4 cellular contexts compared by ENCODE assay signal in the genomic region with DNA sequence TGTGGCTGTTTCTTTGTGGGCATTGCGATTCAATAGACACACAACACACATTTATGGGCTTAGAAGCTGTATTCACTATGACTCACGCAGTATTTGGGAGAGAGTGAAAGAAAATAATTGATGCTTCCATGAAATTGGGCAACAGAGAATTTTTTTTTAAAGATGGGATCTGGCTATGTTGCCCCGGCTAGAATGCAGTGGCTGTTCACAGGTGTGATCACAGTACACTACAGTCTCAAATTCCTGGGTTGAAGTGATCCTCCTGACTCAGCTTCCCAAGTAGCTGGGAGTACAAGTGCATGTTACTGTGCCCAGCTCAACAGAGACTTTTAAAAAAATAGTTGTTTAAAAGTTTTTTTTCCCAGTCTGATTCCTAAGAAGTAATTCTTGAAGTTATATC.
TF ChIP-seq lines count a peak whose summit lies in the region.

No MANE protein-coding gene starts in this region.

TF ChIP-seq in HEK293, 187 proteins besides CTCF, POLR2A, EP300 and RAD21:
- TF ChIP-seq ZNF121 (tag by site-specific recombination; IDR thresholded peaks at IDR 0.05) = peak; percentile 53; the same call in 1 of the 2 replicates
- TF ChIP-seq PATZ1 (tag by site-specific recombination; IDR thresholded peaks at IDR 0.05) = no peak

TF ChIP-seq in WTC11, 78 proteins besides CTCF, POLR2A, EP300 and RAD21:
- TF ChIP-seq CBFB (CRISPR knock-in tag; IDR thresholded peaks at IDR 0.05; ENCODE audit: low read depth) = no peak
- TF ChIP-seq ZNF121 (CRISPR knock-in tag; IDR thresholded peaks at IDR 0.05) = peak; percentile 80; the same call in 1 of the 2 replicates
TF ChIP-seq in WTC11: peak in this region for 1.

TF ChIP-seq in K562, 482 proteins besides CTCF, POLR2A, EP300 and RAD21:
- TF ChIP-seq RBM25 (IDR thresholded peaks at IDR 0.05; ENCODE audit: low read depth, low read length, severe bottlenecking) (peak; percentile 66), ZNF121 (CRISPR knock-in tag; conservative IDR thresholded peaks at IDR 0.05) (peak; percentile 79), SUPT5H (IDR thresholded peaks at IDR 0.05) (no peak), ZNF740 (CRISPR knock-in tag; IDR thresholded peaks at IDR 0.05) (no peak), ZNF740 (tag; IDR thresholded peaks at IDR 0.05) (no peak), NR2C2 (CRISPR knock-in tag; IDR thresholded peaks at IDR 0.05) (no peak), NR2C2 (tag; IDR thresholded peaks at IDR 0.05) (no peak), GATAD2A (IDR thresholded peaks at IDR 0.05) (no peak)
- TF ChIP-seq, protein P1, sequence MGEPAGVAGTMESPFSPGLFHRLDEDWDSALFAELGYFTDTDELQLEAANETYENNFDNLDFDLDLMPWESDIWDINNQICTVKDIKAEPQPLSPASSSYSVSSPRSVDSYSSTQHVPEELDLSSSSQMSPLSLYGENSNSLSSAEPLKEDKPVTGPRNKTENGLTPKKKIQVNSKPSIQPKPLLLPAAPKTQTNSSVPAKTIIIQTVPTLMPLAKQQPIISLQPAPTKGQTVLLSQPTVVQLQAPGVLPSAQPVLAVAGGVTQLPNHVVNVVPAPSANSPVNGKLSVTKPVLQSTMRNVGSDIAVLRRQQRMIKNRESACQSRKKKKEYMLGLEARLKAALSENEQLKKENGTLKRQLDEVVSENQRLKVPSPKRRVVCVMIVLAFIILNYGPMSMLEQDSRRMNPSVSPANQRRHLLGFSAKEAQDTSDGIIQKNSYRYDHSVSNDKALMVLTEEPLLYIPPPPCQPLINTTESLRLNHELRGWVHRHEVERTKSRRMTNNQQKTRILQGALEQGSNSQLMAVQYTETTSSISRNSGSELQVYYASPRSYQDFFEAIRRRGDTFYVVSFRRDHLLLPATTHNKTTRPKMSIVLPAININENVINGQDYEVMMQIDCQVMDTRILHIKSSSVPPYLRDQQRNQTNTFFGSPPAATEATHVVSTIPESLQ (CRISPR knock-in tag; IDR thresholded peaks at IDR 0.05) = no peak
- TF ChIP-seq, protein P2, sequence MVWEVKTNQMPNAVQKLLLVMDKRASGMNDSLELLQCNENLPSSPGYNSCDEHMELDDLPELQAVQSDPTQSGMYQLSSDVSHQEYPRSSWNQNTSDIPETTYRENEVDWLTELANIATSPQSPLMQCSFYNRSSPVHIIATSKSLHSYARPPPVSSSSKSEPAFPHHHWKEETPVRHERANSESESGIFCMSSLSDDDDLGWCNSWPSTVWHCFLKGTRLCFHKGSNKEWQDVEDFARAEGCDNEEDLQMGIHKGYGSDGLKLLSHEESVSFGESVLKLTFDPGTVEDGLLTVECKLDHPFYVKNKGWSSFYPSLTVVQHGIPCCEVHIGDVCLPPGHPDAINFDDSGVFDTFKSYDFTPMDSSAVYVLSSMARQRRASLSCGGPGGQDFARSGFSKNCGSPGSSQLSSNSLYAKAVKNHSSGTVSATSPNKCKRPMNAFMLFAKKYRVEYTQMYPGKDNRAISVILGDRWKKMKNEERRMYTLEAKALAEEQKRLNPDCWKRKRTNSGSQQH (CRISPR knock-in tag; IDR thresholded peaks at IDR 0.05) = no peak

TF ChIP-seq in H1, 55 proteins besides CTCF, POLR2A, EP300 and RAD21:
- TF ChIP-seq POU5F1 (IDR thresholded peaks at IDR 0.05; ENCODE audit: low read depth, low read length) (no peak), KDM1A (IDR thresholded peaks at IDR 0.05; ENCODE audit: borderline replicate concordance, low read length) (peak; percentile 14; the same call in 1 of the 2 replicates)
